Comparison of ENCODE assay signal across 8 cellular contexts in the genomic region with DNA sequence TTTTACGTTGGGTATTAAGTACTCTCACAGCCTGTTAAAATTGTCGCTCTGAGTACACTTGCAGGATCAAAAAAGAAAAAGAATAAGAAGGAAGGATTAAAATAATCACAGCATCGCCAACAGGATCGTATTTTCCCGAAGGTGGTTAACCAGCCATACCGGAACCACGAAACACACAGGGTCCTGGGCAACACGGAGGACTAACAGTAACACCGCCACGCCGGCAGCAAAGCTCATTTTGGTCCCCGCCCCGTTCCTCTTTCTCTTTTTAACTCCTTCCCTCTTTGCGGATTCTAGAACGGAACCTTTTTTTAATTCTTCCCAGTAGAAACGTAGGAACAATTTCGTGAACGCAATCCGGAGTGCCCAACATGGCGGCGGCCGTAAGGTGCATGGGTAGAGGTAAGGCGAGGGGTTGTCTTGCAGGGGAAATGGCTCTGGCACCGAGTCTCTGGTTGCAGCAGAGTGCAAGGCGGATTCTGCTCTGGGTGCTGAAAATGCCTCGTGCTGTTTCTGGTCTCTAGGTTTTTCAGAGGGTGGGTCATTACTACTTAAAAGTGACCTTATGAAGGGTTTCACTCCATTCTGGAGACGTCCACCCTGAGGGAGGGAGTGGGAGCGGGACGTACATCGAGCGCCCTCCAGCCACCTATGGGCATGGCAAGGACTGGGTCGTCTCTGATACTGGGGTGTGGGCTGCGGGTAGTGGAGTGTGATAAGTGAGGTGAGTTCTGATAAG. TPM values are rescaled to one million over a fixed set of nuclear protein-coding genes. Genes with fewer than 3 reads are reported as not detected.
DNase-seq lines count a peak whose midpoint lies in the region; ATAC-seq and TF ChIP-seq lines count a peak whose summit lies in the region.

A gene (plus strand): TSS at position 353 of the 739 bp plus-strand sequence. CDS start 19 bp downstream, at position 372.

- H3K9me2 ChIP-seq in PC-3 (replicated peaks; ENCODE audit: low read length): no peaks in the 10 kb centered on the region

- CTCF ChIA-PET in PC-3 (lab: Charles Lee): interaction anchor here (0.6 to 0.8 kb wide), 2 partner anchors 31 to 101 kb away, joined by 3 read pairs; no protein-coding TSS in a partner anchor

- no peaks in the 10 kb centered on the region; the same call in 1 of the 2 replicates for H3K36me3 ChIP-seq in PC-3 (ENCODE audit: low read depth, low read length)

- peak within 1 kb of the TSS; percentile 83 for H3K27ac ChIP-seq in PC-3 (ENCODE audit: low read length)
- peak within 1 kb of the TSS; percentile 92 for H3K27ac ChIP-seq in epithelial cell of prostate

- H3K4me3 ChIP-seq in PC-3 (ENCODE audit: low read length): peak within 1 kb of the TSS; percentile 89

- H3K9me3 ChIP-seq in PC-3 (ENCODE audit: low read length): no peaks in the 10 kb centered on the region

- intact Hi-C loops in PC-3 (cut with micrococcal nuclease): loop anchor here (1.0 to 5.0 kb wide), 3 partner anchors 42 to 195 kb away; a partner anchor contains a TSS

- no peaks in the 10 kb centered on the region for H3F3A ChIP-seq in PC-3 (ENCODE audit: low read length, unreplicated experiment)

- H2AFZ ChIP-seq in PC-3 (ENCODE audit: low read length): peak within 1 kb of the TSS; percentile 99

- peak within 1 kb of the TSS; percentile 96 for H3K9ac ChIP-seq in PC-3 (ENCODE audit: low read length)

- peaks cover 16% of the 10 kb centered on the region; the same call in 1 of the 2 replicates for H3K4me1 ChIP-seq in PC-3 (ENCODE audit: insufficient read depth, low read length)

- DNase-seq in DMS114 treated with DMSO at 0.1 percent for 48 hours (lab: John Stamatoyannopoulos, UW; ENCODE audit: unreplicated experiment): peak; percentile 77
- peak; percentile 94 for DNase-seq in PC-3
- DNase-seq in activated T-cell treated with anti-CD3 and anti-CD28 coated beads for 48 hours (ENCODE audit: low read depth): peak; percentile 75
- peak; percentile 81 for DNase-seq in epithelial cell of prostate (ENCODE audit: low read depth, low spot score)
- DNase-seq in mucosa of gallbladder (ENCODE audit: low spot score): peak; percentile 94
- DNase-seq in stimulated activated CD8-positive, alpha-beta memory T cell treated with anti-CD3 and anti-CD28 coated beads, Interleukin-4, amount 100 ng/mL, for 4 hours (ENCODE audit: low read depth in 2 of 2, low spot score in 1 of 2): peak; percentile 77 to 79

- BruUV-seq in PC-3 (replicated peaks; lab: Mats Ljungman, UMichigan): no TSS peak

- TF ChIP-seq RAD21 in Ishikawa (IDR thresholded peaks at IDR 0.05; ENCODE audit: low read depth): 0 out of 2 replicates have a peak, but pooled peaks have one; percentile 4

- peaks cover 46% of the 10 kb centered on the region for H3K79me2 ChIP-seq in PC-3 (ENCODE audit: low read length)

- peak; percentile 54; the same call in 1 of the 2 replicates for TF ChIP-seq EP300 in Ishikawa (IDR thresholded peaks at IDR 0.05; ENCODE audit: borderline replicate concordance)

- ATAC-seq in GM21576 (IDR thresholded peaks at IDR 0.05; ENCODE audit: unreplicated experiment) (peak; percentile 79), PC-3 (peak; percentile 84)

- POLR2A ChIA-PET in PC-3 (lab: Charles Lee; ENCODE audit: unreplicated experiment): interaction anchor here (0.6 to 1.0 kb wide), 5 partner anchors 8 to 1659 kb away, joined by 3 to 5 read pairs (median 4); no protein-coding TSS in a partner anchor

- H3K27me3 ChIP-seq in PC-3 (ENCODE audit: low read length): no peaks in the 10 kb centered on the region

- H4K20me1 ChIP-seq in PC-3 (ENCODE audit: low read length): no peaks in the 10 kb centered on the region

- TF ChIP-seq CTCF in PC-3 (conservative IDR thresholded peaks at IDR 0.05; ENCODE audit: low read depth, low read length): peak; percentile 17; the same call in 1 of the 2 replicates

- H3K4me2 ChIP-seq in PC-3 (ENCODE audit: low read length): peak within 1 kb of the TSS; percentile 95

TF ChIP-seq in Ishikawa, 13 proteins besides CTCF, POLR2A, EP300 and RAD21:
- TF ChIP-seq ZBTB7A (IDR thresholded peaks at IDR 0.05; ENCODE audit: low read depth): no peak
- TF ChIP-seq, protein P1, sequence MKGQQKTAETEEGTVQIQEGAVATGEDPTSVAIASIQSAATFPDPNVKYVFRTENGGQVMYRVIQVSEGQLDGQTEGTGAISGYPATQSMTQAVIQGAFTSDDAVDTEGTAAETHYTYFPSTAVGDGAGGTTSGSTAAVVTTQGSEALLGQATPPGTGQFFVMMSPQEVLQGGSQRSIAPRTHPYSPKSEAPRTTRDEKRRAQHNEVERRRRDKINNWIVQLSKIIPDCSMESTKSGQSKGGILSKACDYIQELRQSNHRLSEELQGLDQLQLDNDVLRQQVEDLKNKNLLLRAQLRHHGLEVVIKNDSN (IDR thresholded peaks at IDR 0.05): peak; percentile 65
- TF ChIP-seq EGR1 (IDR thresholded peaks at IDR 0.05): no peak
- TF ChIP-seq TAF1 (IDR thresholded peaks at IDR 0.05; ENCODE audit: low read depth): peak; percentile 100
- no peak for TF ChIP-seq NFIC (IDR thresholded peaks at IDR 0.05)
- no peak for TF ChIP-seq CREB1 (IDR thresholded peaks at IDR 0.05; ENCODE audit: low read depth)
- TF ChIP-seq CEBPB (IDR thresholded peaks at IDR 0.05): peak; percentile 46; the same call in 1 of the 2 replicates
- TF ChIP-seq, protein P2, sequence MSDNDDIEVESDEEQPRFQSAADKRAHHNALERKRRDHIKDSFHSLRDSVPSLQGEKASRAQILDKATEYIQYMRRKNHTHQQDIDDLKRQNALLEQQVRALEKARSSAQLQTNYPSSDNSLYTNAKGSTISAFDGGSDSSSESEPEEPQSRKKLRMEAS (IDR thresholded peaks at IDR 0.05): peak; percentile 93
- TF ChIP-seq, protein P3, sequence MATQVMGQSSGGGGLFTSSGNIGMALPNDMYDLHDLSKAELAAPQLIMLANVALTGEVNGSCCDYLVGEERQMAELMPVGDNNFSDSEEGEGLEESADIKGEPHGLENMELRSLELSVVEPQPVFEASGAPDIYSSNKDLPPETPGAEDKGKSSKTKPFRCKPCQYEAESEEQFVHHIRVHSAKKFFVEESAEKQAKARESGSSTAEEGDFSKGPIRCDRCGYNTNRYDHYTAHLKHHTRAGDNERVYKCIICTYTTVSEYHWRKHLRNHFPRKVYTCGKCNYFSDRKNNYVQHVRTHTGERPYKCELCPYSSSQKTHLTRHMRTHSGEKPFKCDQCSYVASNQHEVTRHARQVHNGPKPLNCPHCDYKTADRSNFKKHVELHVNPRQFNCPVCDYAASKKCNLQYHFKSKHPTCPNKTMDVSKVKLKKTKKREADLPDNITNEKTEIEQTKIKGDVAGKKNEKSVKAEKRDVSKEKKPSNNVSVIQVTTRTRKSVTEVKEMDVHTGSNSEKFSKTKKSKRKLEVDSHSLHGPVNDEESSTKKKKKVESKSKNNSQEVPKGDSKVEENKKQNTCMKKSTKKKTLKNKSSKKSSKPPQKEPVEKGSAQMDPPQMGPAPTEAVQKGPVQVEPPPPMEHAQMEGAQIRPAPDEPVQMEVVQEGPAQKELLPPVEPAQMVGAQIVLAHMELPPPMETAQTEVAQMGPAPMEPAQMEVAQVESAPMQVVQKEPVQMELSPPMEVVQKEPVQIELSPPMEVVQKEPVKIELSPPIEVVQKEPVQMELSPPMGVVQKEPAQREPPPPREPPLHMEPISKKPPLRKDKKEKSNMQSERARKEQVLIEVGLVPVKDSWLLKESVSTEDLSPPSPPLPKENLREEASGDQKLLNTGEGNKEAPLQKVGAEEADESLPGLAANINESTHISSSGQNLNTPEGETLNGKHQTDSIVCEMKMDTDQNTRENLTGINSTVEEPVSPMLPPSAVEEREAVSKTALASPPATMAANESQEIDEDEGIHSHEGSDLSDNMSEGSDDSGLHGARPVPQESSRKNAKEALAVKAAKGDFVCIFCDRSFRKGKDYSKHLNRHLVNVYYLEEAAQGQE (IDR thresholded peaks at IDR 0.05; ENCODE audit: low read depth): no peak
- TF ChIP-seq YY1 (IDR thresholded peaks at IDR 0.05; ENCODE audit: low read depth): peak; percentile 99
- no peak for TF ChIP-seq FOXM1 (IDR thresholded peaks at IDR 0.05; ENCODE audit: borderline replicate concordance, low read depth)
- no peak for TF ChIP-seq TEAD4 (IDR thresholded peaks at IDR 0.05)
- peak; percentile 86 for TF ChIP-seq TCF12 (IDR thresholded peaks at IDR 0.05; ENCODE audit: low read depth)
TF ChIP-seq in Ishikawa: peak in this region for 6.

RNA-seq across cellular contexts. Expression of the gene that starts here (rescaled TPM):
- 16.7 and 23.0 TPM in 2 replicates for total RNA-seq in PC-3 (2014; rRNA removed)
- total RNA-seq in mucosa of gallbladder: 22.1 TPM

Comparison
In these comparisons a context has a peak if more than half of its experiments do, and no peak if none do; other contexts are left out.
1. Peak in every context shown above with its lines: DNase-seq, ATAC-seq, H3K4me3 ChIP-seq and H3K27ac ChIP-seq.